29 cellular contexts compared by ENCODE assay signal in the genomic region with DNA sequence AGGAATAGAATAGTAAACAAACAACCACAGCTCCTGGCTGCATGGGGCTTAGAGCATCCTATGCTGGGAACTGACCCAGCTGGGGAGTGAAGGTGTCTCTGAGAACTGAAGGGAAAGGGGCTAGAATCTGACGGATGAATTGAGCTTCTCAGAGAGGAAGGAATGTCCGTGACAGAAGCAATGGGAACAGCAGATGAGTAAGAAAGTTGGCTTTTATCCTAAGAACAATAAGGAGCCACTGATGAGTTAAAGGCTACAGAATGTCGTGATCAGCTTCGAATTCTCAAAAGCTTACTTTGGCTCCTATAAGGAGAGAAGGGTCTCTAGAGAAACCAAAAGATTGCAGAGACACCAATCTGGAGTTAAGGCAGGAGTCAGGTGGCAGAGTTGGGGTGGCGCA. TPM values are rescaled to one million over a fixed set of nuclear protein-coding genes. Genes with fewer than 3 reads are reported as not detected.
DNase-seq lines count a peak whose midpoint lies in the region; ATAC-seq and TF ChIP-seq lines count a peak whose summit lies in the region.
"Had no signal": no experiment of that assay in that cellular context is flagged by ENCODE, and none has a peak within 500 bp of the region (broad histone marks: within the 10 kb centered on the region; RNA-seq: fewer than 3 reads in every experiment).

No MANE protein-coding gene starts in this region.

- no peaks in the 10 kb centered on the region for H3K9me3 Mint-ChIP-seq in activated B cell treated with CpG ODN at 0.5 μM for 24 hours
- H3K9me3 Mint-ChIP-seq in stimulated activated naive B cell treated with anti-CD40 and anti-IgM and Interleukin-4, amounts not matched to agents 10 μg/mL and 1 μg/mL and 100 μg/mL, for 72 hours = no peaks in the 10 kb centered on the region
- H3K9me3 Mint-ChIP-seq in activated CD8-positive, alpha-beta T cell treated with anti-CD3 and anti-CD28 coated beads for 36 hours = no peaks in the 10 kb centered on the region
- H3K9me3 Mint-ChIP-seq: activated naive CD4-positive, alpha-beta T cell treated with anti-CD3 and anti-CD28 coated beads, Interleukin-2, amount 10 ng/mL, durations not matched to agents 7 days and 5 days; immature natural killer cell; nephron had no signal

- intact Hi-C loops in activated B cell treated with CpG ODN at 0.5 μM for 24 hours (cut with micrococcal nuclease) = no loop called here
- intact Hi-C loops in activated CD8-positive, alpha-beta T cell treated with anti-CD3 and anti-CD28 coated beads for 36 hours (cut with micrococcal nuclease) = no loop called here

- H3K36me3 Mint-ChIP-seq in activated B cell treated with CpG ODN at 0.5 μM for 24 hours (ENCODE audit: low read depth) = peaks cover 37% of the 10 kb centered on the region
- peaks cover 18 to 32% of the 10 kb centered on the region in 2 donors for H3K36me3 Mint-ChIP-seq in stimulated activated naive B cell treated with anti-CD40 and anti-IgM and Interleukin-4, amounts not matched to agents 10 μg/mL and 1 μg/mL and 100 μg/mL, for 72 hours
- no peaks in the 10 kb centered on the region for H3K36me3 Mint-ChIP-seq in activated CD8-positive, alpha-beta T cell treated with anti-CD3 and anti-CD28 coated beads for 36 hours (ENCODE audit: low read depth)
- H3K36me3 Mint-ChIP-seq: activated naive CD4-positive, alpha-beta T cell treated with anti-CD3 and anti-CD28 coated beads, Interleukin-2, amount 10 ng/mL, durations not matched to agents 7 days and 5 days; CD4-positive, alpha-beta memory T cell; immature natural killer cell had no signal

- ATAC-seq in activated B cell treated with CpG ODN at 0.5 μM for 24 hours (ENCODE audit: low read depth) (no peak), GM18498 (IDR thresholded peaks at IDR 0.05; ENCODE audit: unreplicated experiment) (no peak)
- no peak for ATAC-seq in stimulated activated naive B cell treated with anti-CD40 and anti-IgM and Interleukin-4, amounts not matched to agents 10 μg/mL and 1 μg/mL and 100 μg/mL, for 72 hours (replicated peaks)
- no peak for ATAC-seq in activated CD8-positive, alpha-beta T cell treated with anti-CD3 and anti-CD28 coated beads for 36 hours
- ATAC-seq: activated CD4-positive, alpha-beta T cell treated with anti-CD3 and anti-CD28 coated beads for 36 hours; activated CD8-positive, alpha-beta T cell treated with anti-CD3 and anti-CD28 coated beads, Interleukin-2, amount 10 ng/mL, durations not matched to agents 7 days and 5 days; gastroesophageal sphincter; GM12878; left colon had no signal

- H3K4me3 Mint-ChIP-seq in activated B cell treated with CpG ODN at 0.5 μM for 24 hours = no peak overlapping the region
- H3K4me3 Mint-ChIP-seq in stimulated activated naive B cell treated with anti-CD40 and anti-IgM and Interleukin-4, amounts not matched to agents 10 μg/mL and 1 μg/mL and 100 μg/mL, for 72 hours = no peak overlapping the region
- H3K4me3 Mint-ChIP-seq in activated CD8-positive, alpha-beta T cell treated with anti-CD3 and anti-CD28 coated beads for 36 hours = no peak overlapping the region
- H3K4me3 Mint-ChIP-seq: activated CD4-positive, alpha-beta T cell treated with anti-CD3 and anti-CD28 coated beads for 36 hours; activated CD8-positive, alpha-beta T cell treated with anti-CD3 and anti-CD28 coated beads, Interleukin-2, amount 10 ng/mL, durations not matched to agents 7 days and 5 days; activated naive CD4-positive, alpha-beta T cell treated with anti-CD3 and anti-CD28 coated beads, Interleukin-2, amount 10 ng/mL, durations not matched to agents 7 days and 5 days; CD4-positive, alpha-beta memory T cell; immature natural killer cell; nephron had no signal

- CTCF ChIA-PET in activated B cell treated with CpG ODN at 0.5 μM for 24 hours (lab: Charles Lee) = interaction anchor here (1.8 kb wide), 1 partner anchor 60 kb away, joined by 7 read pairs; no protein-coding TSS in a partner anchor
- CTCF ChIA-PET in activated CD8-positive, alpha-beta T cell treated with anti-CD3 and anti-CD28 coated beads for 36 hours (lab: Charles Lee) = interaction anchor here (2.2 kb wide), 1 partner anchor 60 kb away, joined by 8 read pairs; no protein-coding TSS in a partner anchor

- H3K27ac Mint-ChIP-seq in activated B cell treated with CpG ODN at 0.5 μM for 24 hours = peak overlapping the region; percentile 69
- peak overlapping the region; percentile 79 for H3K27ac Mint-ChIP-seq in stimulated activated naive B cell treated with anti-CD40 and anti-IgM and Interleukin-4, amounts not matched to agents 10 μg/mL and 1 μg/mL and 100 μg/mL, for 72 hours
- H3K27ac Mint-ChIP-seq in activated CD8-positive, alpha-beta T cell treated with anti-CD3 and anti-CD28 coated beads for 36 hours = no peak overlapping the region
- H3K27ac Mint-ChIP-seq: activated CD4-positive, alpha-beta T cell treated with anti-CD3 and anti-CD28 coated beads for 36 hours; activated CD8-positive, alpha-beta T cell treated with anti-CD3 and anti-CD28 coated beads, Interleukin-2, amount 10 ng/mL, durations not matched to agents 7 days and 5 days; activated naive CD4-positive, alpha-beta T cell treated with anti-CD3 and anti-CD28 coated beads, Interleukin-2, amount 10 ng/mL, durations not matched to agents 7 days and 5 days; CD4-positive, alpha-beta memory T cell; immature natural killer cell had no signal

- H3K27me3 Mint-ChIP-seq in activated B cell treated with CpG ODN at 0.5 μM for 24 hours = no peaks in the 10 kb centered on the region
- no peaks in the 10 kb centered on the region for H3K27me3 Mint-ChIP-seq in stimulated activated naive B cell treated with anti-CD40 and anti-IgM and Interleukin-4, amounts not matched to agents 10 μg/mL and 1 μg/mL and 100 μg/mL, for 72 hours
- peaks cover 57% of the 10 kb centered on the region for H3K27me3 Mint-ChIP-seq in activated CD8-positive, alpha-beta T cell treated with anti-CD3 and anti-CD28 coated beads for 36 hours

- no peak for TF ChIP-seq CTCF in activated B cell treated with CpG ODN at 0.5 μM for 24 hours (IDR thresholded peaks at IDR 0.05)
- no peak for TF ChIP-seq CTCF in activated CD8-positive, alpha-beta T cell treated with anti-CD3 and anti-CD28 coated beads for 36 hours (IDR thresholded peaks at IDR 0.05)

- peaks cover 94% of the 10 kb centered on the region for H3K4me1 Mint-ChIP-seq in activated B cell treated with CpG ODN at 0.5 μM for 24 hours
- peaks cover 62 to 83% of the 10 kb centered on the region in 2 donors for H3K4me1 Mint-ChIP-seq in stimulated activated naive B cell treated with anti-CD40 and anti-IgM and Interleukin-4, amounts not matched to agents 10 μg/mL and 1 μg/mL and 100 μg/mL, for 72 hours
- H3K4me1 Mint-ChIP-seq in activated CD8-positive, alpha-beta T cell treated with anti-CD3 and anti-CD28 coated beads for 36 hours (ENCODE audit: low read depth) = peaks cover 5% of the 10 kb centered on the region

- DNase-seq in GM03348 (ENCODE audit: low spot score) = peak; percentile 20
- no peak for DNase-seq in activated B cell treated with CpG ODN at 0.5 μM for 24 hours
- DNase-seq in fibroblast of peridontal ligament (ENCODE audit: extremely low read depth) = peak; percentile 57
- no peak for DNase-seq in stimulated activated naive B cell treated with anti-CD40 and anti-IgM and Interleukin-4, amounts not matched to agents 10 μg/mL and 1 μg/mL and 100 μg/mL, for 72 hours
- no peak for DNase-seq in activated CD8-positive, alpha-beta T cell treated with anti-CD3 and anti-CD28 coated beads for 36 hours
- DNase-seq in erythroblast (lab: John Stamatoyannopoulos, UW) = no peak
- DNase-seq in cortex of kidney (lab: John Stamatoyannopoulos, UW) = no peak
- DNase-seq: activated CD4-positive, alpha-beta T cell treated with anti-CD3 and anti-CD28 coated beads for 36 hours; activated CD8-positive, alpha-beta T cell treated with anti-CD3 and anti-CD28 coated beads, Interleukin-2, amount 10 ng/mL, durations not matched to agents 7 days and 5 days; activated naive CD4-positive, alpha-beta T cell treated with anti-CD3 and anti-CD28 coated beads, Interleukin-2, amount 10 ng/mL, durations not matched to agents 7 days and 5 days; CD4-positive, alpha-beta memory T cell; effector memory CD4-positive, alpha-beta T cell; HCEC 1CT; hypothalamus; immature natural killer cell; left colon; mammary epithelial cell; NCI-H1417 treated with DMSO at 0.1 percent for 48 hours; NCI-H2081 treated with DMSO at 0.1 percent for 48 hours; NCI-H345; NCI-H748 treated with DMSO at 0.1 percent for 48 hours; Peyer's patch; SIG-M5; stimulated activated naive CD4-positive, alpha-beta T cell treated with Interleukin-2 at 50 U/mL for 16 hours; testis had no signal

- TF ChIP-seq POLR2A in erythroblast (IDR thresholded peaks at IDR 0.05; ENCODE audit: low read length) = no peak

- POLR2A ChIA-PET in activated B cell treated with CpG ODN at 0.5 μM for 24 hours (lab: Charles Lee) = interaction anchor here (0.6 to 2.2 kb wide), 8 partner anchors 11 to 272 kb away, joined by 3 to 13 read pairs (median 5); a partner anchor contains a TSS
- POLR2A ChIA-PET in activated CD8-positive, alpha-beta T cell treated with anti-CD3 and anti-CD28 coated beads for 36 hours (lab: Charles Lee) = no interaction called here

RNA-seq across cellular contexts. Expression of a gene that starts 52.6 kb away (rescaled TPM):
- total RNA-seq in activated B cell treated with CpG ODN at 0.5 μM for 24 hours = 195 and 247 TPM in 2 replicates
- under 1 TPM in 1 of 2 experiments, not detected in 1; 0.22 TPM for total RNA-seq in activated CD8-positive, alpha-beta T cell treated with anti-CD3 and anti-CD28 coated beads for 36 hours

Comparison
In these comparisons a context has a peak if more than half of its experiments do, and no peak if none do; other contexts are left out.
1. DNase-seq: peak in GM03348 (single experiment) and fibroblast of peridontal ligament (single experiment); none in activated B cell treated with CpG ODN at 0.5 μM for 24 hours (single experiment), stimulated activated naive B cell treated with anti-CD40 and anti-IgM and Interleukin-4, amounts not matched to agents 10 μg/mL and 1 μg/mL and 100 μg/mL, for 72 hours (single experiment), activated CD8-positive, alpha-beta T cell treated with anti-CD3 and anti-CD28 coated beads for 36 hours (single experiment), erythroblast (0 of 2) and cortex of kidney (single experiment).
2. RNA of a gene that starts 52.6 kb away (total RNA-seq): 195 to 247 TPM in activated B cell treated with CpG ODN at 0.5 μM for 24 hours; 0.22 TPM in activated CD8-positive, alpha-beta T cell treated with anti-CD3 and anti-CD28 coated beads for 36 hours; every median in the first group is over 100 times any median in the second.